Comparison of ENCODE assay signal across 14 cellular contexts in the genomic region with DNA sequence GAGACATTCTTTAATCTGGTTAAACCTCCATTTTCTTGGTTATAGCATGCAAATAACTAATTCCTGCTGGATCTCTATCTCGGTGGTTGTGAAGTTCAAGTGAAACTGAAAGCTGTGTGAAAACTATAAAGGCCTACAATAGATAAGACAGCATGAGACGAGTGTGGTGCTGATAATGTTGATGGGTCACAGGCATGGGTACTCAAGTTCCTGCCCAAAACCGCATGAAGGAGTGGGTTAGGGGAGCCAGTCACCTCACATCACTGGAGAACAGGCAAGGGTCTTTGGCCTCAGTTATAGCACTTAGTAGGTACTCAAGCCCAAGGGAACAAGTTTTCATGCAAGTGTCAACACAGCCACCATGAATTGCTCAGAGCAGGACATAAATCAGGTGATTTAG. TPM values are rescaled to one million over a fixed set of nuclear protein-coding genes. Genes with fewer than 3 reads are reported as not detected.
DNase-seq lines count a peak whose midpoint lies in the region; ATAC-seq and TF ChIP-seq lines count a peak whose summit lies in the region.
"Had no signal": no experiment of that assay in that cellular context is flagged by ENCODE, and none has a peak within 500 bp of the region (broad histone marks: within the 10 kb centered on the region; RNA-seq: fewer than 3 reads in every experiment).

No MANE protein-coding gene starts in this region.

- peak overlapping the region; percentile 72 for H3K4me3 Mint-ChIP-seq in T-helper 2 cell treated with Interferon-gamma antibody and Interleukin-4, amounts not matched to agents 5 μg/mL and 100 μg/mL, for 36 hours
- H3K4me3 Mint-ChIP-seq: mesothelial cell of epicardium had no signal

- H3K4me1 Mint-ChIP-seq in T-helper 2 cell treated with Interferon-gamma antibody and Interleukin-4, amounts not matched to agents 5 μg/mL and 100 μg/mL, for 36 hours (ENCODE audit: low read depth): peaks cover 18% of the 10 kb centered on the region

- no peaks in the 10 kb centered on the region for H3K36me3 Mint-ChIP-seq in T-helper 2 cell treated with Interferon-gamma antibody and Interleukin-4, amounts not matched to agents 5 μg/mL and 100 μg/mL, for 36 hours (ENCODE audit: low read depth)
- H3K36me3 Mint-ChIP-seq: mesothelial cell of epicardium had no signal

- intact Hi-C loops in left lung (cut with DNase I) (loop anchor here in 1 of 2 donors (10.0 kb wide), 1 partner anchor 904 kb away; no protein-coding TSS in a partner anchor), esophagus squamous epithelium (cut with DNase I) (loop anchor here (10.0 kb wide), 2 partner anchors 424 to 904 kb away; partner anchors contain the start of gene NR3C1)

- H3K9ac ChIP-seq in DND-41 (ENCODE audit: low read depth, low read length) (peak overlapping the region; percentile 10; the same call in 1 of the 2 replicates), fibroblast of lung (ENCODE audit: insufficient read depth, low read length) (no peak overlapping the region)

- H3K27ac ChIP-seq in DND-41 (ENCODE audit: low read length) (peak overlapping the region; percentile 33), fibroblast of lung (ENCODE audit: insufficient read depth, low read length) (no peak overlapping the region), left lung (no peak overlapping the region), esophagus squamous epithelium (no peak overlapping the region)

- no peaks in the 10 kb centered on the region for H3K9me3 ChIP-seq in DND-41 (ENCODE audit: insufficient read depth, low read length, severe bottlenecking)
- H3K9me3 ChIP-seq in fibroblast of lung (ENCODE audit: control insufficient read depth, insufficient read depth, low read depth, low read length): no peaks in the 10 kb centered on the region
- H3K9me3 ChIP-seq in left lung: no peaks in the 10 kb centered on the region
- H3K9me3 ChIP-seq in esophagus squamous epithelium: no peaks in the 10 kb centered on the region
- H3K9me3 ChIP-seq: Caco-2 had no signal

- no peaks in the 10 kb centered on the region for H3K36me3 ChIP-seq in DND-41 (ENCODE audit: insufficient read depth, low read length)
- H3K36me3 ChIP-seq in fibroblast of lung (ENCODE audit: control insufficient read depth, insufficient read depth, low read length): no peaks in the 10 kb centered on the region
- no peaks in the 10 kb centered on the region for H3K36me3 ChIP-seq in left lung
- H3K36me3 ChIP-seq in esophagus squamous epithelium: no peaks in the 10 kb centered on the region

- peak overlapping the region; percentile 41 for H3K27ac Mint-ChIP-seq in T-helper 2 cell treated with Interferon-gamma antibody and Interleukin-4, amounts not matched to agents 5 μg/mL and 100 μg/mL, for 36 hours
- H3K27ac Mint-ChIP-seq: mesothelial cell of epicardium had no signal

- TF ChIP-seq POLR2A in esophagus squamous epithelium (IDR thresholded peaks at IDR 0.05): no peak

- peak; percentile 29 for DNase-seq in DND-41
- DNase-seq in T-helper 2 cell treated with Interferon-gamma antibody and Interleukin-4, amounts not matched to agents 5 μg/mL and 100 μg/mL, for 36 hours (ENCODE audit: low spot score): peak; percentile 55
- DNase-seq in fibroblast of lung (ENCODE audit: low read depth in 2 of 2): no peak
- DNase-seq in left lung: no peak
- DNase-seq in NOMO-1 (lab: John Stamatoyannopoulos, UW; ENCODE audit: unreplicated experiment in 2 of 2): no peak
- DNase-seq in esophagus squamous epithelium (lab: John Stamatoyannopoulos, UW): no peak
- DNase-seq: activated CD4-positive, alpha-beta T cell treated with anti-CD3 and anti-CD28 coated beads, Interleukin-2, amount 50 U/mL, for 1 hour; Caco-2; hippocampal formation; substantia nigra had no signal

- 55 to 59% methylated on average over 3 of the region's 3 CpGs for WGBS in esophagus squamous epithelium, 2 donors

- H2AFZ ChIP-seq in DND-41 (ENCODE audit: low read depth, low read length): peak overlapping the region; percentile 59
- peak overlapping the region; percentile 33 for H2AFZ ChIP-seq in fibroblast of lung (ENCODE audit: low read length)

- H3K79me2 ChIP-seq in DND-41 (ENCODE audit: insufficient read depth, low read length): peaks cover 3% of the 10 kb centered on the region; the same call in 1 of the 2 replicates
- no peaks in the 10 kb centered on the region for H3K79me2 ChIP-seq in fibroblast of lung (ENCODE audit: control insufficient read depth, insufficient read depth, low read length)

- TF ChIP-seq CTCF in DND-41 (IDR thresholded peaks at IDR 0.05; ENCODE audit: borderline replicate concordance, extremely low read depth, low read length, poor library complexity, severe bottlenecking): no peak
- no peak for TF ChIP-seq CTCF in fibroblast of lung (conservative IDR thresholded peaks at IDR 0.05 in 1 of 2, IDR thresholded peaks at IDR 0.05 in 1 of 2; ENCODE audit: low read depth in 1 of 2, low read length in 2 of 2)
- TF ChIP-seq CTCF in left lung (IDR thresholded peaks at IDR 0.05): no peak
- no peak for TF ChIP-seq CTCF in esophagus squamous epithelium (IDR thresholded peaks at IDR 0.05)

- no peaks in the 10 kb centered on the region for H3K27me3 ChIP-seq in DND-41 (ENCODE audit: insufficient read depth, low read length, poor library complexity)
- no peaks in the 10 kb centered on the region for H3K27me3 ChIP-seq in fibroblast of lung (ENCODE audit: control insufficient read depth, insufficient read depth, low read length)
- H3K27me3 ChIP-seq in left lung: no peaks in the 10 kb centered on the region
- H3K27me3 ChIP-seq in esophagus squamous epithelium: no peaks in the 10 kb centered on the region

- H3K4me2 ChIP-seq in DND-41 (ENCODE audit: insufficient read depth, low read length): peak overlapping the region; percentile 33
- H3K4me2 ChIP-seq in fibroblast of lung (ENCODE audit: extremely low read depth, insufficient read depth, low read length): peak overlapping the region; percentile 48

- H4K20me1 ChIP-seq in DND-41 (ENCODE audit: insufficient read depth, low read length) (no peaks in the 10 kb centered on the region), fibroblast of lung (ENCODE audit: control insufficient read depth, extremely low read depth, insufficient read depth, low read length) (no peaks in the 10 kb centered on the region)

- H3K4me1 ChIP-seq in DND-41 (ENCODE audit: insufficient read depth, low read length) (peaks cover 31% of the 10 kb centered on the region), fibroblast of lung (ENCODE audit: control insufficient read depth, extremely low read depth, insufficient read depth, low read length) (no peaks in the 10 kb centered on the region), left lung (peaks cover 0 to 19% of the 10 kb centered on the region in 2 donors), esophagus squamous epithelium (peaks cover 0 to 8% (median 0%) of the 10 kb centered on the region in 3 donors)

- no peak overlapping the region for H3K4me3 ChIP-seq in DND-41 (ENCODE audit: low read depth in 1 of 2, low read length in 2 of 2)
- no peak overlapping the region for H3K4me3 ChIP-seq in fibroblast of lung (replicated peaks in 1 of 4; ENCODE audit: control extremely low read depth in 1 of 4, insufficient read depth in 1 of 4, low read depth in 3 of 4, low read length in 4 of 4)
- no peak overlapping the region for H3K4me3 ChIP-seq in left lung
- no peak overlapping the region for H3K4me3 ChIP-seq in esophagus squamous epithelium

- H3K9me3 Mint-ChIP-seq in T-helper 2 cell treated with Interferon-gamma antibody and Interleukin-4, amounts not matched to agents 5 μg/mL and 100 μg/mL, for 36 hours: no peaks in the 10 kb centered on the region
- H3K9me3 Mint-ChIP-seq: mesothelial cell of epicardium had no signal

- ATAC-seq in DND-41 (ENCODE audit: insufficient read depth, low read depth) (peak; percentile 55), GM19351 (IDR thresholded peaks at IDR 0.05; ENCODE audit: unreplicated experiment) (peak; percentile 27), left lung (no peak), HG03108 (IDR thresholded peaks at IDR 0.05; ENCODE audit: unreplicated experiment) (no peak)

- H3K27me3 Mint-ChIP-seq in T-helper 2 cell treated with Interferon-gamma antibody and Interleukin-4, amounts not matched to agents 5 μg/mL and 100 μg/mL, for 36 hours (ENCODE audit: low read depth): peaks cover 2% of the 10 kb centered on the region

RNA-seq across cellular contexts. Expression of gene HMHB1, which starts 16.7 kb away (rescaled TPM):
- not detected in 2 replicates for total RNA-seq in fibroblast of lung
- not detected in 2 replicates for polyA plus RNA-seq in fibroblast of lung
- not detected in 2 replicates for polyA plus RNA-seq in fibroblast of lung (2012)
- not detected in 2 replicates for polyA minus RNA-seq in fibroblast of lung (ENCODE audit: low replicate concordance)
- total RNA-seq in left lung: not detected
- not detected for total RNA-seq in esophagus squamous epithelium
- total RNA-seq: Caco-2, mesothelial cell of epicardium, pulmonary artery endothelial cell had no signal

Comparison
In these comparisons a context has a peak if more than half of its experiments do, and no peak if none do; other contexts are left out.
1. ATAC-seq: peak in DND-41 (single experiment) and GM19351 (single experiment); none in left lung (single experiment) and HG03108 (single experiment).
2. DNase-seq: peak in DND-41 (single experiment) and T-helper 2 cell treated with Interferon-gamma antibody and Interleukin-4, amounts not matched to agents 5 μg/mL and 100 μg/mL, for 36 hours (single experiment); none in fibroblast of lung (0 of 2), left lung (0 of 2), NOMO-1 (0 of 2) and esophagus squamous epithelium (single experiment).